ENCODE assay signal across 24 cellular contexts in the genomic region with DNA sequence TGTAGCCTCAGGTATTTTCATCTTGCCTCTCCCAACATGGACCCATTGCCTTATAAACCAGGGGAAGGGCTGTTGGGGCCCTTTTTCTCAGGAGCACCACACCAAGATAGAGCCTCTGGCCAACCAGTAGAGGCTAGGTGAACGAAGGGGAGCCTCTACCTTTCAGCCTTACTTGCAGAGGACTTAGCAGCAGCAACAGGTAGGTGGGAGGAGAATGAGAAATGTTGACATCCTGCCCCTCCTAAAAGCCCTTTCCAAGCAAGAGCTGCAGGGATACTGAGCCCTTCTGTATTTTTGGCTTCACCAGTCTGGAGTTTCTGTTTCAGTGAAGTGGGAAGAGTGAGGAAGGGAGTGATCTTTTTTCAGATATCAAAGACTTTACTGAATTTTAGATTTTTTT.
"Had no signal": no experiment of that assay in that cellular context is flagged by ENCODE, and none has a peak within 500 bp of the region (broad histone marks: within the 10 kb centered on the region; RNA-seq: fewer than 3 reads in every experiment).

No MANE protein-coding gene starts in this region.

- H3K27me3 ChIP-seq: heart right ventricle, neutrophil, ovary, spleen, thyroid gland, upper lobe of right lung had no signal

- H3K4me3 Mint-ChIP-seq: activated B cell treated with CpG ODN at 0.5 μM for 24 hours; activated CD4-positive, alpha-beta T cell treated with anti-CD3 and anti-CD28 coated beads for 36 hours; activated naive CD8-positive, alpha-beta T cell treated with anti-CD3 and anti-CD28 coated beads, Interleukin-2, amount 10 ng/mL, durations not matched to agents 7 days and 5 days; activated T-helper 1 cell treated with anti-CD3 and anti-CD28 coated beads, Interleukin-12 subunit alpha, Interleukin-12 subunit beta, Interleukin-2, Interleukin-4 antibody, amounts not matched to agents 30 ng/mL and 10 ng/mL and 1 ng/mL, durations not matched to agents 14 hours and 24 hours and 36 hours; immature natural killer cell had no signal

- H3K27me3 Mint-ChIP-seq: activated B cell treated with CpG ODN at 0.5 μM for 24 hours; activated CD4-positive, alpha-beta T cell treated with anti-CD3 and anti-CD28 coated beads for 36 hours; activated naive CD8-positive, alpha-beta T cell treated with anti-CD3 and anti-CD28 coated beads, Interleukin-2, amount 10 ng/mL, durations not matched to agents 7 days and 5 days; natural killer cell treated with Interleukin-12 subunit alpha and Interleukin-12 subunit beta and Interleukin-15 and Interleukin-18, amount 100 ng/mL, for 72 hours; T-cell had no signal

- H3K4me1 Mint-ChIP-seq: activated B cell treated with CpG ODN at 0.5 μM for 24 hours had no signal

- H3K27ac ChIP-seq: heart right ventricle, left ventricle myocardium inferior, neutrophil, ovary, prostate gland, spleen, thyroid gland, upper lobe of right lung had no signal

- H3K4me3 ChIP-seq: heart right ventricle, left ventricle myocardium inferior, ovary, prostate gland, spleen, thyroid gland, upper lobe of right lung had no signal

- H3K4me1 ChIP-seq: prostate gland, upper lobe of right lung had no signal

- ATAC-seq: activated CD4-positive, alpha-beta T cell treated with anti-CD3 and anti-CD28 coated beads for 36 hours; heart right ventricle; natural killer cell treated with Interleukin-12 subunit alpha and Interleukin-12 subunit beta and Interleukin-15 and Interleukin-18, amount 100 ng/mL, for 72 hours; T-cell; upper lobe of right lung had no signal

- DNase-seq: activated B cell treated with CpG ODN at 0.5 μM for 24 hours; activated CD4-positive, alpha-beta T cell treated with anti-CD3 and anti-CD28 coated beads for 36 hours; activated CD4-positive, alpha-beta T cell treated with anti-CD3 and anti-CD28 coated beads, Interleukin-2, amount 50 U/mL, for 48 hours; activated gamma-delta T cell treated with Interleukin-2 at 50 U/mL for 16 hours; activated naive CD8-positive, alpha-beta T cell treated with anti-CD3 and anti-CD28 coated beads, Interleukin-2, amount 10 ng/mL, durations not matched to agents 7 days and 5 days; cortex of kidney; erythroblast; foreskin fibroblast; heart right ventricle; immature natural killer cell; left ventricle myocardium inferior; mammary epithelial cell; ovary; spleen; stimulated activated CD4-positive, alpha-beta T cell treated with anti-CD3 and anti-CD28 coated beads, Interleukin-4, amount 100 ng/mL, for 24 hours; stimulated activated naive CD4-positive, alpha-beta T cell treated with Interleukin-2 at 50 U/mL for 16 hours; substantia nigra; T-cell; thyroid gland; upper lobe of right lung had no signal

- H3K9me3 ChIP-seq: prostate gland, thyroid gland had no signal

- H3K27ac Mint-ChIP-seq: activated B cell treated with CpG ODN at 0.5 μM for 24 hours; activated CD4-positive, alpha-beta T cell treated with anti-CD3 and anti-CD28 coated beads for 36 hours; activated naive CD8-positive, alpha-beta T cell treated with anti-CD3 and anti-CD28 coated beads, Interleukin-2, amount 10 ng/mL, durations not matched to agents 7 days and 5 days; activated T-helper 1 cell treated with anti-CD3 and anti-CD28 coated beads, Interleukin-12 subunit alpha, Interleukin-12 subunit beta, Interleukin-2, Interleukin-4 antibody, amounts not matched to agents 30 ng/mL and 10 ng/mL and 1 ng/mL, durations not matched to agents 14 hours and 24 hours and 36 hours; T-cell had no signal

- H3K36me3 ChIP-seq: ovary, prostate gland had no signal
